7 cellular contexts compared by ENCODE assay signal in genomic region chr17:51852603-51853002, GRCh38.
"Had no signal": no experiment of that assay in that cellular context is flagged by ENCODE, and none has a peak within 500 bp of the region (broad histone marks: within the 10 kb centered on the region; RNA-seq: fewer than 3 reads in every experiment).

No MANE protein-coding gene starts in this region.

- ATAC-seq: GM12878 had no signal

- DNase-seq: GDM1, GF-D8 had no signal

- FAIRE-seq: GM12878, GM12891, GM12892, GM18507, GM19239 had no signal

- H3K4me3 ChIP-seq: GM12878 had no signal
